ENCODE assay signal across 9 cellular contexts in genomic region chr13:26601669-26602068, GRCh38. TPM values are rescaled to one million over a fixed set of nuclear protein-coding genes. Genes with fewer than 3 reads are reported as not detected.
DNase-seq lines count a peak whose midpoint lies in the region; ATAC-seq and TF ChIP-seq lines count a peak whose summit lies in the region.
"Had no signal": no experiment of that assay in that cellular context is flagged by ENCODE, and none has a peak within 500 bp of the region (broad histone marks: within the 10 kb centered on the region; RNA-seq: fewer than 3 reads in every experiment).

No MANE protein-coding gene starts in this region.

- ATAC-seq in WTC11 (peak; percentile 31; the same call in 1 of the 2 replicates), esophagus mucosa (no peak)

- CTCF ChIA-PET in WTC11 (lab: Charles Lee), result interaction anchor here (1.2 kb wide), 1 partner anchor 97 kb away, joined by 3 read pairs; no protein-coding TSS in a partner anchor

- peaks cover 2% of the 10 kb centered on the region for H3K9me3 Mint-ChIP-seq in WTC11
- H3K9me3 Mint-ChIP-seq in neural crest cell, result no peaks in the 10 kb centered on the region

- no peak overlapping the region for H3K4me3 ChIP-seq in Jurkat, Clone E6-1 (ENCODE audit: low read length)

- peaks cover 41% of the 10 kb centered on the region for H3K4me1 Mint-ChIP-seq in WTC11
- peaks cover 65% of the 10 kb centered on the region for H3K4me1 Mint-ChIP-seq in neural crest cell

- no peak for TF ChIP-seq CTCF in WTC11 (IDR thresholded peaks at IDR 0.05)
- no peak for TF ChIP-seq CTCF in neural crest cell (conservative IDR thresholded peaks at IDR 0.05)

- DNase-seq in NCI-H526 (lab: John Stamatoyannopoulos, UW) (peak; percentile 23 to 62), NCI-H526 treated with DMSO at 0.1 percent for 48 hours (lab: John Stamatoyannopoulos, UW) (no peak), WTC11 (ENCODE audit: low spot score) (no peak), neural crest cell (ENCODE audit: low read depth, low spot score) (no peak), HuH-7 (ENCODE audit: low spot score) (no peak), LoVo (ENCODE audit: low spot score) (no peak)
- DNase-seq in Jurkat, Clone E6-1 (ENCODE audit: low read depth, low spot score), result peak; percentile 73

- H3K36me3 Mint-ChIP-seq in WTC11, result peaks cover 1% of the 10 kb centered on the region; the same call in 1 of the 2 replicates
- H3K36me3 Mint-ChIP-seq in neural crest cell (ENCODE audit: low read depth), result peaks cover 8% of the 10 kb centered on the region

- no peak overlapping the region for H3K27ac Mint-ChIP-seq in WTC11
- H3K27ac Mint-ChIP-seq in neural crest cell (ENCODE audit: unreplicated experiment), result peak overlapping the region; percentile 12
- H3K27ac Mint-ChIP-seq: B cell had no signal

- H3K27me3 Mint-ChIP-seq in WTC11 (ENCODE audit: low read depth) (no peaks in the 10 kb centered on the region), neural crest cell (ENCODE audit: low read depth) (no peaks in the 10 kb centered on the region)

- no peak overlapping the region for H3K4me3 Mint-ChIP-seq in WTC11
- no peak overlapping the region for H3K4me3 Mint-ChIP-seq in neural crest cell
- H3K4me3 Mint-ChIP-seq: B cell had no signal

- POLR2A ChIA-PET in WTC11 (lab: Charles Lee), result no interaction called here

TF ChIP-seq in WTC11, 78 proteins besides CTCF, POLR2A, EP300 and RAD21:
- TF ChIP-seq ETV6 (CRISPR knock-in tag; IDR thresholded peaks at IDR 0.05), result no peak
- no peak for TF ChIP-seq TP53 (CRISPR knock-in tag; IDR thresholded peaks at IDR 0.05)
- TF ChIP-seq NFATC4 (CRISPR knock-in tag; IDR thresholded peaks at IDR 0.05), result no peak
- TF ChIP-seq ARID4B (CRISPR knock-in tag; IDR thresholded peaks at IDR 0.05; ENCODE audit: borderline replicate concordance), result no peak
- TF ChIP-seq RORB (CRISPR knock-in tag; IDR thresholded peaks at IDR 0.05), result no peak
- no peak for TF ChIP-seq ATF3 (CRISPR knock-in tag; conservative IDR thresholded peaks at IDR 0.05)
- TF ChIP-seq ZNF232 (CRISPR knock-in tag; IDR thresholded peaks at IDR 0.05), result no peak
- no peak for TF ChIP-seq IRF2 (CRISPR knock-in tag; IDR thresholded peaks at IDR 0.05; ENCODE audit: borderline replicate concordance, low read depth)
- no peak for TF ChIP-seq ZBTB21 (CRISPR knock-in tag; IDR thresholded peaks at IDR 0.05; ENCODE audit: borderline replicate concordance)
- no peak for TF ChIP-seq ELF4 (CRISPR knock-in tag; IDR thresholded peaks at IDR 0.05; ENCODE audit: low read depth)
- TF ChIP-seq PRDM15 (CRISPR knock-in tag; IDR thresholded peaks at IDR 0.05), result no peak
- no peak for TF ChIP-seq JAZF1 (CRISPR knock-in tag; IDR thresholded peaks at IDR 0.05)
- no peak for TF ChIP-seq ZNF138 (CRISPR knock-in tag; conservative IDR thresholded peaks at IDR 0.05)
- no peak for TF ChIP-seq NR2C2 (CRISPR knock-in tag; IDR thresholded peaks at IDR 0.05)
- TF ChIP-seq CBFB (CRISPR knock-in tag; IDR thresholded peaks at IDR 0.05; ENCODE audit: low read depth), result no peak
- TF ChIP-seq E2F1 (CRISPR knock-in tag; IDR thresholded peaks at IDR 0.05), result no peak
- TF ChIP-seq ZNF317 (CRISPR knock-in tag; IDR thresholded peaks at IDR 0.05; ENCODE audit: borderline replicate concordance, low read depth), result no peak
TF ChIP-seq in WTC11: peak in this region for 0.

RNA-seq across cellular contexts. Expression of gene WASF3, which starts 44.2 kb away (rescaled TPM):
- polyA plus RNA-seq in Jurkat, Clone E6-1 (2012; ENCODE audit: insufficient read depth, insufficient read length), result 6.8 TPM
- total RNA-seq in WTC11 (2021) (26.8 to 33.7 TPM (median 32.6 TPM) in 3 replicates), neural crest cell (78.2 and 79.7 TPM in 2 replicates), esophagus mucosa (2.0 TPM)

Comparison
In these comparisons a context has a peak if more than half of its experiments do, and no peak if none do; other contexts are left out.
1. DNase-seq: peak in NCI-H526 (2 of 2) and Jurkat, Clone E6-1 (single experiment); none in NCI-H526 treated with DMSO at 0.1 percent for 48 hours (single experiment), WTC11 (single experiment), neural crest cell (single experiment), HuH-7 (single experiment) and LoVo (single experiment).